Comparison of ENCODE assay signal across 13 cellular contexts in the genomic region with DNA sequence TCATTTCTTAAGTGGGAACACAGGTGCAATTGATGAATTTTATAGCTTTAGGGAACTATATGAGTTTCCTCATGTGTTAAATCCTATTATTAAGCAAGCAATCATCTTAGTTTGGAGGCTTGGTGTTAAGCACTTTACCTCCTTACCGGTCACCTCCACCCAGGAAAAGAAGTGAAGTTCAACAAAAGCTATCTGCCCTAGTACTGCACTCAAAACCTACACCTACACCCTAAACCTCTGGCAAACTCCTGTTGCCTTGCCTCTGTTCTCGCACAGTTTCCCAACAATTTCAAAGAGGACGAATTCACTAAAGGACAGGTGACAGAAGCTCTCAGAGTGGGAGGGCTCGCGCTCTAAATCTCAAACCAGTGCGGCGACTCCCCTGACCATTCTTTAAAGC.
DNase-seq lines count a peak whose midpoint lies in the region; ATAC-seq lines count a peak whose summit lies in the region.
"Had no signal": no experiment of that assay in that cellular context is flagged by ENCODE, and none has a peak within 500 bp of the region (broad histone marks: within the 10 kb centered on the region; RNA-seq: fewer than 3 reads in every experiment).

No MANE protein-coding gene starts in this region.

- H3K9ac ChIP-seq in trophoblast cell (ENCODE audit: low read length) = no peak overlapping the region
- H3K9ac ChIP-seq: KMS-11 had no signal

- H3K79me2 ChIP-seq in trophoblast cell (ENCODE audit: control insufficient read depth, insufficient read depth, low read length, poor library complexity) = peaks cover 1% of the 10 kb centered on the region

- no peak overlapping the region for H4K91ac ChIP-seq in trophoblast cell (ENCODE audit: low read depth, low read length)

- H3K9me3 ChIP-seq in trophoblast cell (ENCODE audit: insufficient read depth, low read depth, low read length) (no peaks in the 10 kb centered on the region), MG63 (no peaks in the 10 kb centered on the region)
- H3K9me3 ChIP-seq: right atrium auricular region had no signal

- H3K79me1 ChIP-seq in trophoblast cell (ENCODE audit: low read length) = peaks cover 2% of the 10 kb centered on the region

- no peak overlapping the region for H2AK5ac ChIP-seq in trophoblast cell (ENCODE audit: low read length)

- H3K18ac ChIP-seq in trophoblast cell (ENCODE audit: low read length) = no peak overlapping the region

- peak overlapping the region; percentile 82 for H3K4me2 ChIP-seq in trophoblast cell (ENCODE audit: low read length)
- H3K4me2 ChIP-seq: KMS-11 had no signal

- no peak overlapping the region for H3K23ac ChIP-seq in trophoblast cell (ENCODE audit: low read length)

- no peak overlapping the region for H3K27ac Mint-ChIP-seq in activated T-helper 2 cell treated with anti-CD3 and anti-CD28 coated beads, Interferon-gamma antibody, Interleukin-2, Interleukin-4, amounts not matched to agents 10 μg/mL and 5 μg/mL and 100 μg/mL, durations not matched to agents 14 hours and 24 hours and 36 hours
- H3K27ac Mint-ChIP-seq: CD8-positive, alpha-beta memory T cell had no signal

- DNase-seq in H7 (no peak), trophoblast cell (no peak), MG63 (no peak)
- DNase-seq in activated T-helper 2 cell treated with anti-CD3 and anti-CD28 coated beads, Interferon-gamma antibody, Interleukin-2, Interleukin-4, amounts not matched to agents 10 μg/mL and 5 μg/mL and 100 μg/mL, durations not matched to agents 14 hours and 24 hours and 36 hours (ENCODE audit: low spot score) = no peak
- DNase-seq in stimulated activated CD4-positive, alpha-beta T cell treated with anti-CD3 and anti-CD28 coated beads, Interleukin-12 subunit alpha, Interleukin-12 subunit beta, amount 100 ng/mL, for 4 hours = no peak
- DNase-seq: CD8-positive, alpha-beta memory T cell; NCI-H2107 had no signal

- peak overlapping the region; percentile 26 for H3K4me3 Mint-ChIP-seq in activated T-helper 2 cell treated with anti-CD3 and anti-CD28 coated beads, Interferon-gamma antibody, Interleukin-2, Interleukin-4, amounts not matched to agents 10 μg/mL and 5 μg/mL and 100 μg/mL, durations not matched to agents 14 hours and 24 hours and 36 hours (ENCODE audit: low read depth)

- H4K12ac ChIP-seq in trophoblast cell (ENCODE audit: low read depth, low read length) = no peak overlapping the region

- H3K27me3 ChIP-seq in H7 (ENCODE audit: control insufficient read depth, insufficient read depth, low read length) = no peaks in the 10 kb centered on the region
- no peaks in the 10 kb centered on the region for H3K27me3 ChIP-seq in trophoblast cell (ENCODE audit: insufficient read depth, low read length)
- no peaks in the 10 kb centered on the region for H3K27me3 ChIP-seq in MG63
- H3K27me3 ChIP-seq: right atrium auricular region had no signal

- no peaks in the 10 kb centered on the region for H3K4me1 Mint-ChIP-seq in activated T-helper 2 cell treated with anti-CD3 and anti-CD28 coated beads, Interferon-gamma antibody, Interleukin-2, Interleukin-4, amounts not matched to agents 10 μg/mL and 5 μg/mL and 100 μg/mL, durations not matched to agents 14 hours and 24 hours and 36 hours (ENCODE audit: low read depth)
- H3K4me1 Mint-ChIP-seq: CD8-positive, alpha-beta memory T cell had no signal

- no CpG with 5 or more reads among the region's 7 CpGs for WGBS in trophoblast cell (ENCODE audit: extremely low coverage, insufficient coverage, insufficient read length)

- H3K4ac ChIP-seq in trophoblast cell (ENCODE audit: low read depth, low read length) = no peak overlapping the region

- peak overlapping the region; percentile 93 for H2AFZ ChIP-seq in trophoblast cell (ENCODE audit: insufficient read depth, low read length, poor library complexity)

- ATAC-seq in GM19463 (IDR thresholded peaks at IDR 0.05; ENCODE audit: unreplicated experiment) = no peak
- no peak for ATAC-seq in HG03135 (IDR thresholded peaks at IDR 0.05; ENCODE audit: unreplicated experiment)

- H3K4me3 ChIP-seq in H7 (ENCODE audit: insufficient read depth, low read depth, low read length) = peak overlapping the region; percentile 46; the same call in 1 of the 2 replicates
- peak overlapping the region; percentile 63 for H3K4me3 ChIP-seq in iPS-11a (ENCODE audit: low read depth, low read length)
- no peak overlapping the region for H3K4me3 ChIP-seq in trophoblast cell (ENCODE audit: low read depth, low read length)
- no peak overlapping the region for H3K4me3 ChIP-seq in MG63

- no peaks in the 10 kb centered on the region for H3K4me1 ChIP-seq in trophoblast cell (ENCODE audit: control insufficient read depth in 1 of 2, insufficient read depth in 2 of 2, low read length in 2 of 2)
- H3K4me1 ChIP-seq: right atrium auricular region had no signal

- H2BK5ac ChIP-seq in trophoblast cell (ENCODE audit: low read depth, low read length, poor library complexity) = no peak overlapping the region

- H3K36me3 Mint-ChIP-seq in activated T-helper 2 cell treated with anti-CD3 and anti-CD28 coated beads, Interferon-gamma antibody, Interleukin-2, Interleukin-4, amounts not matched to agents 10 μg/mL and 5 μg/mL and 100 μg/mL, durations not matched to agents 14 hours and 24 hours and 36 hours (ENCODE audit: low read depth) = no peaks in the 10 kb centered on the region
- H3K36me3 Mint-ChIP-seq: CD8-positive, alpha-beta memory T cell had no signal

- no peaks in the 10 kb centered on the region for H3K36me3 ChIP-seq in H7 (replicated peaks; ENCODE audit: control insufficient read depth, insufficient read depth, low read length)
- H3K36me3 ChIP-seq in trophoblast cell (ENCODE audit: control insufficient read depth in 1 of 2, insufficient read depth in 2 of 2, low read length in 2 of 2) = no peaks in the 10 kb centered on the region
- no peaks in the 10 kb centered on the region for H3K36me3 ChIP-seq in MG63
- H3K36me3 ChIP-seq: right atrium auricular region had no signal

- no peak overlapping the region for H3K27ac ChIP-seq in trophoblast cell (ENCODE audit: low read depth, low read length)
- H3K27ac ChIP-seq: KMS-11, right atrium auricular region, RWPE1 had no signal

- no peaks in the 10 kb centered on the region for H3K27me3 Mint-ChIP-seq in activated T-helper 2 cell treated with anti-CD3 and anti-CD28 coated beads, Interferon-gamma antibody, Interleukin-2, Interleukin-4, amounts not matched to agents 10 μg/mL and 5 μg/mL and 100 μg/mL, durations not matched to agents 14 hours and 24 hours and 36 hours (ENCODE audit: low read depth)

- H2BK12ac ChIP-seq in trophoblast cell (ENCODE audit: low read length) = no peak overlapping the region

- no peaks in the 10 kb centered on the region for H3K9me3 Mint-ChIP-seq in activated T-helper 2 cell treated with anti-CD3 and anti-CD28 coated beads, Interferon-gamma antibody, Interleukin-2, Interleukin-4, amounts not matched to agents 10 μg/mL and 5 μg/mL and 100 μg/mL, durations not matched to agents 14 hours and 24 hours and 36 hours

- no peak overlapping the region for H4K8ac ChIP-seq in trophoblast cell (ENCODE audit: low read depth, low read length)

- intact Hi-C loops in activated T-helper 2 cell treated with anti-CD3 and anti-CD28 coated beads, Interferon-gamma antibody, Interleukin-2, Interleukin-4, amounts not matched to agents 10 μg/mL and 5 μg/mL and 100 μg/mL, durations not matched to agents 14 hours and 24 hours and 36 hours (cut with micrococcal nuclease) = no loop called here

- H3K14ac ChIP-seq in trophoblast cell (ENCODE audit: low read length) = no peak overlapping the region

- no peak overlapping the region for H2BK120ac ChIP-seq in trophoblast cell (ENCODE audit: insufficient read depth, low read length, poor library complexity)

Comparison
In these comparisons a context has a peak if more than half of its experiments do, and no peak if none do; other contexts are left out.
1. H3K4me3 ChIP-seq: peak in H7 (single experiment) and iPS-11a (single experiment); none in trophoblast cell (single experiment) and MG63 (single experiment).